9 cellular contexts compared by ENCODE assay signal in the genomic region with DNA sequence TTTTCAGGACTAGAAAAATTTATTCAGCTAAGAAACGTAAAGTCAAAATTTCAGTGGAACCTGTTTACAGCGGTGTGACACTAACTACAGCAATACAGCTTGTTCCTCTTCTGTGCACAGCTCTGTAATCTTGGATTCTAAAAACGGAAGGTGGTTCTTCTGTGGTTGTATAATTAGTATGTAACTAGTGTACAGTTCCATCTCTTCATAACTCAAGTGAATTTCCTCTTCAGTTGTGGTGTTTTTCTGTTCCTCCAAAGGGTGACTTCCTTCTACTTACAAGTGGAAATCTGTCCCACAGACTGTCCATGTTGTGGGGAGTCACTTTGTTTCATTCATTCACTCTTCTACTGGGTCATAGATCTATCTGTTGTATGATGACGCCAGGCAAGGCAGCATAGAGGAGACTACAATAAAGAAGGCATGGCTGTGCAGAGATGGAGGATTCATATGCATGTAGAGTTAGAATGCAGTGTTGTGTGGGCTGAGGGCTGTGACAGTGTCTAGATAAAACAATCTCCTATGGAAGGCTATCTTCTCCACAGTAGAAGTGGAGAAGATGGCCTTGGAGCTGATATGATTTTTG. TPM values are rescaled to one million over a fixed set of nuclear protein-coding genes. Genes with fewer than 3 reads are reported as not detected.
DNase-seq lines count a peak whose midpoint lies in the region; ATAC-seq and TF ChIP-seq lines count a peak whose summit lies in the region.
"Had no signal": no experiment of that assay in that cellular context is flagged by ENCODE, and none has a peak within 500 bp of the region (broad histone marks: within the 10 kb centered on the region; RNA-seq: fewer than 3 reads in every experiment).

No MANE protein-coding gene starts in this region.

- no peak for TF ChIP-seq CTCF in Calu3 (IDR thresholded peaks at IDR 0.05; ENCODE audit: unreplicated experiment)

- intact Hi-C loops in left cardiac atrium (cut with DNase I) (no loop called here), Calu3 (cut with micrococcal nuclease; ENCODE audit: unreplicated experiment) (no loop called here)

- H3K27ac Mint-ChIP-seq in IgD-negative memory B cell (peak overlapping the region; percentile 6 to 96 (median 19)), Calu3 (ENCODE audit: unreplicated experiment) (no peak overlapping the region)

- H3K36me3 Mint-ChIP-seq in IgD-negative memory B cell (peaks cover 16% of the 10 kb centered on the region), Calu3 (ENCODE audit: insufficient read depth, unreplicated experiment) (peaks cover 7% of the 10 kb centered on the region)

- peak overlapping the region; percentile 48 to 91 (median 77) for H3K4me3 Mint-ChIP-seq in IgD-negative memory B cell
- no peak overlapping the region for H3K4me3 Mint-ChIP-seq in Calu3 (ENCODE audit: low read depth, unreplicated experiment)

- H3K27me3 Mint-ChIP-seq in IgD-negative memory B cell, result peaks cover 2% of the 10 kb centered on the region
- H3K27me3 Mint-ChIP-seq in Calu3 (ENCODE audit: unreplicated experiment), result no peaks in the 10 kb centered on the region

- no peak for DNase-seq in left cardiac atrium
- no peak for DNase-seq in erythroblast (lab: John Stamatoyannopoulos, UW)
- no peak for DNase-seq in Calu3
- DNase-seq in dedifferentiated amniotic fluid mesenchymal stem cell (ENCODE audit: extremely low spot score), result no peak
- no peak for DNase-seq in AG08396 (ENCODE audit: low spot score)

- H3K4me1 Mint-ChIP-seq in IgD-negative memory B cell, result peaks cover 32 to 76% (median 63%) of the 10 kb centered on the region in 3 donors
- peaks cover 19% of the 10 kb centered on the region for H3K4me1 Mint-ChIP-seq in Calu3 (ENCODE audit: low read depth, unreplicated experiment)

- ATAC-seq in GM18520 (IDR thresholded peaks at IDR 0.05; ENCODE audit: unreplicated experiment) (peak; percentile 73), GM21737 (IDR thresholded peaks at IDR 0.05; ENCODE audit: unreplicated experiment) (peak; percentile 75), left cardiac atrium (peak; percentile 77 to 81)

- H3K9me3 Mint-ChIP-seq in IgD-negative memory B cell (no peaks in the 10 kb centered on the region), Calu3 (ENCODE audit: low read depth, unreplicated experiment) (no peaks in the 10 kb centered on the region)

- BruUV-seq in Calu3 (replicated peaks; lab: Mats Ljungman, UMichigan), result no TSS peak

- CTCF ChIA-PET in Calu3 (lab: Charles Lee), result no interaction called here

- no peak for TF ChIP-seq POLR2A in erythroblast (IDR thresholded peaks at IDR 0.05; ENCODE audit: low read length)

RNA-seq across cellular contexts. Expression of gene DAPP1, which starts 5.4 kb away (rescaled TPM):
- 172 TPM for polyA plus RNA-seq in IgD-negative memory B cell
- total RNA-seq in left cardiac atrium (1 to 10 TPM in 1 of 2 donors, under 1 TPM in 1; 0.89 to 1.5 TPM), Calu3 (2022) (25.9 and 30.6 TPM in 2 replicates)
- total RNA-seq: lung microvascular endothelial cell had no signal

Comparison
In these comparisons a context has a peak if more than half of its experiments do, and no peak if none do; other contexts are left out.
1. RNA of gene DAPP1, which starts 5.4 kb away (total RNA-seq): 25.9 to 30.6 TPM in Calu3; 0.89 to 1.5 TPM in left cardiac atrium; every median in the first group is over 10 times any median in the second.
2. Peak in every context shown above with its lines, with median percentiles within 50 percentile points of each other: ATAC-seq.